1 cellular context compared by ENCODE assay signal in the genomic region with DNA sequence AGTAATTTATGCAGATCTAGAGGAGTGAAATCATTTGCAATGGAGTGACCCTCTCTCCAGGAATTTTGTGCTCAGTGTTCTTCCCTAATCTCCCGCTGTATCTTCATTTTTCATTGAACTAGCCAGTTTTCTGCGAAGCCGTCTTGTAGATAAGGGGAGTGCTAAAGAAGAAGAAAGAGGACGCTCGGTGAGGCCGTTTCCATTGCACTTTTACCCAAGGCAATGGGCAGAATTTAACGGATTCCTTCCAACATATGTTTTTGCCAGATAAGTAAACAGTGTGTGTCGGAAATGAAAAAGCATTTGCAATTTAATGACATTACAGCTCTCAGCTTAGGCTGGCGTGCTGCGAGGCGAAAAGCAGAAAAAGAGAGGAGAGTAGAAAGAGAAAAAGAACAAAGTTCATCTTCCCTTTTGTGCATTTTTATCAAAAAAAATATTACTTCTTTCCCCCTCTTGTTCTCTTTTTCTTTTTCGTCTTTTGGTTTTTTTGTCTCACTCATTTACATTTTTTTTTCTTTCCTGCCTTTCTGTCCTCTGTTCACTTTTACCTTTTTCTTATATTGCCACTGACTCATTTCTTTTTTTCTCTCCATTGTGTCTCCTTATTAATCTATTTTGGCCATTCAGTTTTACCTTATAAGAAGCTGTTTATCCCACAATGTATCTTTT.
TF ChIP-seq lines count a peak whose summit lies in the region.

No MANE protein-coding gene starts in this region.

TF ChIP-seq in K562, 482 proteins besides CTCF, POLR2A, EP300 and RAD21 (continued from another document and continues in another):
- TF ChIP-seq, protein P1, sequence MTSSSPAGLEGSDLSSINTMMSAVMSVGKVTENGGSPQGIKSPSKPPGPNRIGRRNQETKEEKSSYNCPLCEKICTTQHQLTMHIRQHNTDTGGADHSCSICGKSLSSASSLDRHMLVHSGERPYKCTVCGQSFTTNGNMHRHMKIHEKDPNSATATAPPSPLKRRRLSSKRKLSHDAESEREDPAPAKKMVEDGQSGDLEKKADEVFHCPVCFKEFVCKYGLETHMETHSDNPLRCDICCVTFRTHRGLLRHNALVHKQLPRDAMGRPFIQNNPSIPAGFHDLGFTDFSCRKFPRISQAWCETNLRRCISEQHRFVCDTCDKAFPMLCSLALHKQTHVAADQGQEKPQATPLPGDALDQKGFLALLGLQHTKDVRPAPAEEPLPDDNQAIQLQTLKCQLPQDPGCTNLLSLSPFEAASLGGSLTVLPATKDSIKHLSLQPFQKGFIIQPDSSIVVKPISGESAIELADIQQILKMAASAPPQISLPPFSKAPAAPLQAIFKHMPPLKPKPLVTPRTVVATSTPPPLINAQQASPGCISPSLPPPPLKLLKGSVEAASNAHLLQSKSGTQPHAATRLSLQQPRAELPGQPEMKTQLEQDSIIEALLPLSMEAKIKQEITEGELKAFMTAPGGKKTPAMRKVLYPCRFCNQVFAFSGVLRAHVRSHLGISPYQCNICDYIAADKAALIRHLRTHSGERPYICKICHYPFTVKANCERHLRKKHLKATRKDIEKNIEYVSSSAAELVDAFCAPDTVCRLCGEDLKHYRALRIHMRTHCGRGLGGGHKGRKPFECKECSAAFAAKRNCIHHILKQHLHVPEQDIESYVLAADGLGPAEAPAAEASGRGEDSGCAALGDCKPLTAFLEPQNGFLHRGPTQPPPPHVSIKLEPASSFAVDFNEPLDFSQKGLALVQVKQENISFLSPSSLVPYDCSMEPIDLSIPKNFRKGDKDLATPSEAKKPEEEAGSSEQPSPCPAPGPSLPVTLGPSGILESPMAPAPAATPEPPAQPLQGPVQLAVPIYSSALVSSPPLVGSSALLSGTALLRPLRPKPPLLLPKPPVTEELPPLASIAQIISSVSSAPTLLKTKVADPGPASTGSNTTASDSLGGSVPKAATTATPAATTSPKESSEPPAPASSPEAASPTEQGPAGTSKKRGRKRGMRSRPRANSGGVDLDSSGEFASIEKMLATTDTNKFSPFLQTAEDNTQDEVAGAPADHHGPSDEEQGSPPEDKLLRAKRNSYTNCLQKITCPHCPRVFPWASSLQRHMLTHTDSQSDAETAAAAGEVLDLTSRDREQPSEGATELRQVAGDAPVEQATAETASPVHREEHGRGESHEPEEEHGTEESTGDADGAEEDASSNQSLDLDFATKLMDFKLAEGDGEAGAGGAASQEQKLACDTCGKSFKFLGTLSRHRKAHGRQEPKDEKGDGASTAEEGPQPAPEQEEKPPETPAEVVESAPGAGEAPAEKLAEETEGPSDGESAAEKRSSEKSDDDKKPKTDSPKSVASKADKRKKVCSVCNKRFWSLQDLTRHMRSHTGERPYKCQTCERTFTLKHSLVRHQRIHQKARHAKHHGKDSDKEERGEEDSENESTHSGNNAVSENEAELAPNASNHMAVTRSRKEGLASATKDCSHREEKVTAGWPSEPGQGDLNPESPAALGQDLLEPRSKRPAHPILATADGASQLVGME (CRISPR knock-in tag; IDR thresholded peaks at IDR 0.05), result no peak
- TF ChIP-seq SRSF9 (IDR thresholded peaks at IDR 0.05; ENCODE audit: borderline replicate concordance, low read depth, low read length), result no peak
- no peak for TF ChIP-seq EZH2 (IDR thresholded peaks at IDR 0.05; ENCODE audit: borderline replicate concordance, low read depth, low read length)
- TF ChIP-seq SIRT6 (IDR thresholded peaks at IDR 0.05; ENCODE audit: low read depth, low read length), result no peak
- no peak for TF ChIP-seq SMAD2 (IDR thresholded peaks at IDR 0.05; ENCODE audit: low read depth, low read length)
- no peak for TF ChIP-seq ZNF76 (CRISPR knock-in tag; IDR thresholded peaks at IDR 0.05; ENCODE audit: borderline replicate concordance)
- TF ChIP-seq, protein P2, sequence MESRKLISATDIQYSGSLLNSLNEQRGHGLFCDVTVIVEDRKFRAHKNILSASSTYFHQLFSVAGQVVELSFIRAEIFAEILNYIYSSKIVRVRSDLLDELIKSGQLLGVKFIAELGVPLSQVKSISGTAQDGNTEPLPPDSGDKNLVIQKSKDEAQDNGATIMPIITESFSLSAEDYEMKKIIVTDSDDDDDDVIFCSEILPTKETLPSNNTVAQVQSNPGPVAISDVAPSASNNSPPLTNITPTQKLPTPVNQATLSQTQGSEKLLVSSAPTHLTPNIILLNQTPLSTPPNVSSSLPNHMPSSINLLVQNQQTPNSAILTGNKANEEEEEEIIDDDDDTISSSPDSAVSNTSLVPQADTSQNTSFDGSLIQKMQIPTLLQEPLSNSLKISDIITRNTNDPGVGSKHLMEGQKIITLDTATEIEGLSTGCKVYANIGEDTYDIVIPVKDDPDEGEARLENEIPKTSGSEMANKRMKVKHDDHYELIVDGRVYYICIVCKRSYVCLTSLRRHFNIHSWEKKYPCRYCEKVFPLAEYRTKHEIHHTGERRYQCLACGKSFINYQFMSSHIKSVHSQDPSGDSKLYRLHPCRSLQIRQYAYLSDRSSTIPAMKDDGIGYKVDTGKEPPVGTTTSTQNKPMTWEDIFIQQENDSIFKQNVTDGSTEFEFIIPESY (CRISPR knock-in tag; IDR thresholded peaks at IDR 0.05), result no peak
- no peak for TF ChIP-seq TCFL5 (CRISPR knock-in tag; conservative IDR thresholded peaks at IDR 0.05)
- no peak for TF ChIP-seq KLF13 (tag; IDR thresholded peaks at IDR 0.05; ENCODE audit: borderline replicate concordance, low read depth)
- TF ChIP-seq, protein P3, sequence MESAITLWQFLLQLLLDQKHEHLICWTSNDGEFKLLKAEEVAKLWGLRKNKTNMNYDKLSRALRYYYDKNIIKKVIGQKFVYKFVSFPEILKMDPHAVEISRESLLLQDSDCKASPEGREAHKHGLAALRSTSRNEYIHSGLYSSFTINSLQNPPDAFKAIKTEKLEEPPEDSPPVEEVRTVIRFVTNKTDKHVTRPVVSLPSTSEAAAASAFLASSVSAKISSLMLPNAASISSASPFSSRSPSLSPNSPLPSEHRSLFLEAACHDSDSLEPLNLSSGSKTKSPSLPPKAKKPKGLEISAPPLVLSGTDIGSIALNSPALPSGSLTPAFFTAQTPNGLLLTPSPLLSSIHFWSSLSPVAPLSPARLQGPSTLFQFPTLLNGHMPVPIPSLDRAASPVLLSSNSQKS (CRISPR knock-in tag; IDR thresholded peaks at IDR 0.05), result no peak
- no peak for TF ChIP-seq OTX1 (CRISPR knock-in tag; IDR thresholded peaks at IDR 0.05)
- TF ChIP-seq, protein P4, sequence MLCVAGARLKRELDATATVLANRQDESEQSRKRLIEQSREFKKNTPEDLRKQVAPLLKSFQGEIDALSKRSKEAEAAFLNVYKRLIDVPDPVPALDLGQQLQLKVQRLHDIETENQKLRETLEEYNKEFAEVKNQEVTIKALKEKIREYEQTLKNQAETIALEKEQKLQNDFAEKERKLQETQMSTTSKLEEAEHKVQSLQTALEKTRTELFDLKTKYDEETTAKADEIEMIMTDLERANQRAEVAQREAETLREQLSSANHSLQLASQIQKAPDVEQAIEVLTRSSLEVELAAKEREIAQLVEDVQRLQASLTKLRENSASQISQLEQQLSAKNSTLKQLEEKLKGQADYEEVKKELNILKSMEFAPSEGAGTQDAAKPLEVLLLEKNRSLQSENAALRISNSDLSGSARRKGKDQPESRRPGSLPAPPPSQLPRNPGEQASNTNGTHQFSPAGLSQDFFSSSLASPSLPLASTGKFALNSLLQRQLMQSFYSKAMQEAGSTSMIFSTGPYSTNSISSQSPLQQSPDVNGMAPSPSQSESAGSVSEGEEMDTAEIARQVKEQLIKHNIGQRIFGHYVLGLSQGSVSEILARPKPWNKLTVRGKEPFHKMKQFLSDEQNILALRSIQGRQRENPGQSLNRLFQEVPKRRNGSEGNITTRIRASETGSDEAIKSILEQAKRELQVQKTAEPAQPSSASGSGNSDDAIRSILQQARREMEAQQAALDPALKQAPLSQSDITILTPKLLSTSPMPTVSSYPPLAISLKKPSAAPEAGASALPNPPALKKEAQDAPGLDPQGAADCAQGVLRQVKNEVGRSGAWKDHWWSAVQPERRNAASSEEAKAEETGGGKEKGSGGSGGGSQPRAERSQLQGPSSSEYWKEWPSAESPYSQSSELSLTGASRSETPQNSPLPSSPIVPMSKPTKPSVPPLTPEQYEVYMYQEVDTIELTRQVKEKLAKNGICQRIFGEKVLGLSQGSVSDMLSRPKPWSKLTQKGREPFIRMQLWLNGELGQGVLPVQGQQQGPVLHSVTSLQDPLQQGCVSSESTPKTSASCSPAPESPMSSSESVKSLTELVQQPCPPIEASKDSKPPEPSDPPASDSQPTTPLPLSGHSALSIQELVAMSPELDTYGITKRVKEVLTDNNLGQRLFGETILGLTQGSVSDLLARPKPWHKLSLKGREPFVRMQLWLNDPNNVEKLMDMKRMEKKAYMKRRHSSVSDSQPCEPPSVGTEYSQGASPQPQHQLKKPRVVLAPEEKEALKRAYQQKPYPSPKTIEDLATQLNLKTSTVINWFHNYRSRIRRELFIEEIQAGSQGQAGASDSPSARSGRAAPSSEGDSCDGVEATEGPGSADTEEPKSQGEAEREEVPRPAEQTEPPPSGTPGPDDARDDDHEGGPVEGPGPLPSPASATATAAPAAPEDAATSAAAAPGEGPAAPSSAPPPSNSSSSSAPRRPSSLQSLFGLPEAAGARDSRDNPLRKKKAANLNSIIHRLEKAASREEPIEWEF (CRISPR knock-in tag; IDR thresholded peaks at IDR 0.05), result no peak
- no peak for TF ChIP-seq POLR3A (IDR thresholded peaks at IDR 0.05; ENCODE audit: borderline replicate concordance, extremely low read depth, insufficient read depth, insufficient read length)
- TF ChIP-seq ZNF324 (CRISPR knock-in tag; IDR thresholded peaks at IDR 0.05), result no peak
- peak; percentile 85 for TF ChIP-seq CBFA2T2 (conservative IDR thresholded peaks at IDR 0.05)
- TF ChIP-seq BCOR (IDR thresholded peaks at IDR 0.05), result peak; percentile 82
- TF ChIP-seq ZNF253 (CRISPR knock-in tag; conservative IDR thresholded peaks at IDR 0.05), result no peak
- TF ChIP-seq ZNF239 (CRISPR knock-in tag; IDR thresholded peaks at IDR 0.05), result no peak
- TF ChIP-seq, protein P5, sequence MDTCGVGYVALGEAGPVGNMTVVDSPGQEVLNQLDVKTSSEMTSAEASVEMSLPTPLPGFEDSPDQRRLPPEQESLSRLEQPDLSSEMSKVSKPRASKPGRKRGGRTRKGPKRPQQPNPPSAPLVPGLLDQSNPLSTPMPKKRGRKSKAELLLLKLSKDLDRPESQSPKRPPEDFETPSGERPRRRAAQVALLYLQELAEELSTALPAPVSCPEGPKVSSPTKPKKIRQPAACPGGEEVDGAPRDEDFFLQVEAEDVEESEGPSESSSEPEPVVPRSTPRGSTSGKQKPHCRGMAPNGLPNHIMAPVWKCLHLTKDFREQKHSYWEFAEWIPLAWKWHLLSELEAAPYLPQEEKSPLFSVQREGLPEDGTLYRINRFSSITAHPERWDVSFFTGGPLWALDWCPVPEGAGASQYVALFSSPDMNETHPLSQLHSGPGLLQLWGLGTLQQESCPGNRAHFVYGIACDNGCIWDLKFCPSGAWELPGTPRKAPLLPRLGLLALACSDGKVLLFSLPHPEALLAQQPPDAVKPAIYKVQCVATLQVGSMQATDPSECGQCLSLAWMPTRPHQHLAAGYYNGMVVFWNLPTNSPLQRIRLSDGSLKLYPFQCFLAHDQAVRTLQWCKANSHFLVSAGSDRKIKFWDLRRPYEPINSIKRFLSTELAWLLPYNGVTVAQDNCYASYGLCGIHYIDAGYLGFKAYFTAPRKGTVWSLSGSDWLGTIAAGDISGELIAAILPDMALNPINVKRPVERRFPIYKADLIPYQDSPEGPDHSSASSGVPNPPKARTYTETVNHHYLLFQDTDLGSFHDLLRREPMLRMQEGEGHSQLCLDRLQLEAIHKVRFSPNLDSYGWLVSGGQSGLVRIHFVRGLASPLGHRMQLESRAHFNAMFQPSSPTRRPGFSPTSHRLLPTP (IDR thresholded peaks at IDR 0.05; ENCODE audit: borderline replicate concordance, extremely low read depth, insufficient read length), result no peak
- no peak for TF ChIP-seq XRCC3 (IDR thresholded peaks at IDR 0.05)
- no peak for TF ChIP-seq ATF1 (CRISPR knock-in tag; IDR thresholded peaks at IDR 0.05)
- TF ChIP-seq ATF1 (tag; IDR thresholded peaks at IDR 0.05), result no peak
- TF ChIP-seq ZNF699 (CRISPR knock-in tag; IDR thresholded peaks at IDR 0.05; ENCODE audit: insufficient replicate concordance), result no peak
- TF ChIP-seq RCOR1 (IDR thresholded peaks at IDR 0.05; ENCODE audit: borderline replicate concordance in 1 of 2, low read depth in 2 of 2, low read length in 2 of 2), result peak in 1 of 2 experiments; percentile 74; a peak in 2 of 4 replicates
- TF ChIP-seq, protein P6, sequence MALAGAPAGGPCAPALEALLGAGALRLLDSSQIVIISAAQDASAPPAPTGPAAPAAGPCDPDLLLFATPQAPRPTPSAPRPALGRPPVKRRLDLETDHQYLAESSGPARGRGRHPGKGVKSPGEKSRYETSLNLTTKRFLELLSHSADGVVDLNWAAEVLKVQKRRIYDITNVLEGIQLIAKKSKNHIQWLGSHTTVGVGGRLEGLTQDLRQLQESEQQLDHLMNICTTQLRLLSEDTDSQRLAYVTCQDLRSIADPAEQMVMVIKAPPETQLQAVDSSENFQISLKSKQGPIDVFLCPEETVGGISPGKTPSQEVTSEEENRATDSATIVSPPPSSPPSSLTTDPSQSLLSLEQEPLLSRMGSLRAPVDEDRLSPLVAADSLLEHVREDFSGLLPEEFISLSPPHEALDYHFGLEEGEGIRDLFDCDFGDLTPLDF (CRISPR knock-in tag; IDR thresholded peaks at IDR 0.05), result no peak
- TF ChIP-seq BRD4 (IDR thresholded peaks at IDR 0.05), result no peak
- TF ChIP-seq NR4A1 (CRISPR knock-in tag; IDR thresholded peaks at IDR 0.05), result no peak
- TF ChIP-seq NR4A1 (tag; IDR thresholded peaks at IDR 0.05), result no peak
- TF ChIP-seq NELFE (IDR thresholded peaks at IDR 0.05; ENCODE audit: insufficient read depth, insufficient read length), result no peak
- no peak for TF ChIP-seq DIDO1 (tag; IDR thresholded peaks at IDR 0.05; ENCODE audit: low read depth)
- no peak for TF ChIP-seq SAFB2 (IDR thresholded peaks at IDR 0.05; ENCODE audit: borderline replicate concordance, low read depth, low read length, severe bottlenecking)
- no peak for TF ChIP-seq NR2C1 (IDR thresholded peaks at IDR 0.05)
- no peak for TF ChIP-seq NR2C1 (tag; IDR thresholded peaks at IDR 0.05)
- TF ChIP-seq SP2 (IDR thresholded peaks at IDR 0.05; ENCODE audit: extremely low read depth, low read depth, low read length, poor library complexity, severe bottlenecking), result no peak
- TF ChIP-seq, protein P7, sequence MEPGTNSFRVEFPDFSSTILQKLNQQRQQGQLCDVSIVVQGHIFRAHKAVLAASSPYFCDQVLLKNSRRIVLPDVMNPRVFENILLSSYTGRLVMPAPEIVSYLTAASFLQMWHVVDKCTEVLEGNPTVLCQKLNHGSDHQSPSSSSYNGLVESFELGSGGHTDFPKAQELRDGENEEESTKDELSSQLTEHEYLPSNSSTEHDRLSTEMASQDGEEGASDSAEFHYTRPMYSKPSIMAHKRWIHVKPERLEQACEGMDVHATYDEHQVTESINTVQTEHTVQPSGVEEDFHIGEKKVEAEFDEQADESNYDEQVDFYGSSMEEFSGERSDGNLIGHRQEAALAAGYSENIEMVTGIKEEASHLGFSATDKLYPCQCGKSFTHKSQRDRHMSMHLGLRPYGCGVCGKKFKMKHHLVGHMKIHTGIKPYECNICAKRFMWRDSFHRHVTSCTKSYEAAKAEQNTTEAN (CRISPR knock-in tag; IDR thresholded peaks at IDR 0.05), result no peak
- TF ChIP-seq, protein P8, sequence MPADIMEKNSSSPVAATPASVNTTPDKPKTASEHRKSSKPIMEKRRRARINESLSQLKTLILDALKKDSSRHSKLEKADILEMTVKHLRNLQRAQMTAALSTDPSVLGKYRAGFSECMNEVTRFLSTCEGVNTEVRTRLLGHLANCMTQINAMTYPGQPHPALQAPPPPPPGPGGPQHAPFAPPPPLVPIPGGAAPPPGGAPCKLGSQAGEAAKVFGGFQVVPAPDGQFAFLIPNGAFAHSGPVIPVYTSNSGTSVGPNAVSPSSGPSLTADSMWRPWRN (IDR thresholded peaks at IDR 0.05; ENCODE audit: low read depth), result peak; percentile 51; the same call in 1 of the 2 replicates
